Comparison of ENCODE assay signal across 8 cellular contexts in genomic region chr5:115842089-115842881, GRCh38. TPM values are rescaled to one million over a fixed set of nuclear protein-coding genes. Genes with fewer than 3 reads are reported as not detected.
DNase-seq lines count a peak whose midpoint lies in the region; ATAC-seq, FAIRE-seq and TF ChIP-seq lines count a peak whose summit lies in the region.

No MANE protein-coding gene starts in this region.

- no peak for FAIRE-seq in bronchial epithelial cell (lab: Jason Lieb, UNC)
- FAIRE-seq in kidney (lab: Jason Lieb, UNC) = no peak

- peaks cover 15 to 19% of the 10 kb centered on the region in 2 donors for H3K4me1 ChIP-seq in kidney (ENCODE audit: control insufficient read depth in 1 of 2, insufficient read depth in 1 of 2, low read depth in 1 of 2, low read length in 2 of 2)

- ATAC-seq in GM21447 (IDR thresholded peaks at IDR 0.05; ENCODE audit: unreplicated experiment) = peak; percentile 33

- H3K27ac ChIP-seq in HL-60 (replicated peaks) = peak overlapping the region; percentile 98
- H3K27ac ChIP-seq in kidney (ENCODE audit: low read depth in 2 of 2, low read length in 2 of 2) = peak overlapping the region; percentile 95 to 98

- TF ChIP-seq CTCF in HL-60 (IDR thresholded peaks at IDR 0.05; ENCODE audit: insufficient read depth, low read length) = no peak
- peak; percentile 13 for TF ChIP-seq CTCF in bronchial epithelial cell (IDR thresholded peaks at IDR 0.05; ENCODE audit: insufficient read depth, low read length, severe bottlenecking)
- peak; percentile 4 for TF ChIP-seq CTCF in kidney (IDR thresholded peaks at IDR 0.05; ENCODE audit: borderline replicate concordance, extremely low read depth, insufficient read depth)

- H3K4me3 ChIP-seq in HL-60 (replicated peaks; ENCODE audit: insufficient read depth, low read length) = peak overlapping the region; percentile 71
- H3K4me3 ChIP-seq in bronchial epithelial cell (ENCODE audit: low read depth, low read length) = peak overlapping the region; percentile 94
- H3K4me3 ChIP-seq in kidney (ENCODE audit: low read length in 2 of 2) = peak overlapping the region; percentile 71 to 96

- peak overlapping the region; percentile 44 to 92 for H3K9ac ChIP-seq in kidney (ENCODE audit: low read length in 2 of 2)

- H3K27me3 ChIP-seq in HL-60 (ENCODE audit: insufficient read depth, poor library complexity, severe bottlenecking) (no peaks in the 10 kb centered on the region), bronchial epithelial cell (ENCODE audit: control insufficient read depth, insufficient read depth, low read length) (no peaks in the 10 kb centered on the region)

- intact Hi-C loops in kidney (cut with DNase I) = no loop called here

- no peaks in the 10 kb centered on the region for H3K9me3 ChIP-seq in kidney (ENCODE audit: control insufficient read depth in 1 of 2, low read length in 2 of 2)

- DNase-seq in NCI-H1105 treated with DMSO at 0.1 percent for 48 hours (lab: John Stamatoyannopoulos, UW) (peak; percentile 50), NCI-H1105 (lab: John Stamatoyannopoulos, UW) (no peak), HL-60 (ENCODE audit: low read depth in 1 of 2, low spot score in 1 of 2) (peak in 1 of 2 experiments; percentile 13), RPMI8226 (peak; percentile 78), bronchial epithelial cell (ENCODE audit: low read depth) (no peak), kidney (peak; percentile 93)
- DNase-seq in stimulated activated CD8-positive, alpha-beta memory T cell treated with anti-CD3 and anti-CD28 coated beads, Interleukin-4, amount 100 ng/mL, for 48 hours = peak; percentile 34

- H3K36me3 ChIP-seq in bronchial epithelial cell (ENCODE audit: control insufficient read depth, insufficient read depth, low read length) = no peaks in the 10 kb centered on the region
- peaks cover under 1 to 2% of the 10 kb centered on the region in 2 donors for H3K36me3 ChIP-seq in kidney (ENCODE audit: control insufficient read depth in 1 of 2, insufficient read depth in 2 of 2, low read length in 2 of 2)

RNA-seq across cellular contexts. Expression of gene AP3S1, which starts 0.6 kb away (rescaled TPM):
- total RNA-seq in bronchial epithelial cell (104 and 117 TPM in 2 replicates), kidney (54.1 TPM)
- 50.2 TPM for polyA plus RNA-seq in kidney (ENCODE audit: insufficient read depth, low read depth, low replicate concordance)

RNA-seq across cellular contexts. Expression of gene ATG12, which starts 0.9 kb away (rescaled TPM):
- total RNA-seq in bronchial epithelial cell = 28.8 and 45.5 TPM in 2 replicates
- total RNA-seq in kidney = 30.1 TPM
- 26.3 TPM for polyA plus RNA-seq in kidney (ENCODE audit: insufficient read depth, low read depth, low replicate concordance)

RNA-seq across cellular contexts. Expression of gene CDO1, which starts 25.8 kb away (rescaled TPM):
- total RNA-seq in bronchial epithelial cell = not detected in 2 replicates
- 3.0 TPM for total RNA-seq in kidney
- 1.7 TPM for polyA plus RNA-seq in kidney (ENCODE audit: insufficient read depth, low read depth, low replicate concordance)

Comparison
In these comparisons a context has a peak if more than half of its experiments do, and no peak if none do; other contexts are left out.
1. DNase-seq: peak in NCI-H1105 treated with DMSO at 0.1 percent for 48 hours (single experiment), RPMI8226 (single experiment), kidney (single experiment) and stimulated activated CD8-positive, alpha-beta memory T cell treated with anti-CD3 and anti-CD28 coated beads, Interleukin-4, amount 100 ng/mL, for 48 hours (single experiment); none in NCI-H1105 (single experiment) and bronchial epithelial cell (single experiment).
2. Peak in every context shown above with its lines, with median percentiles within 50 percentile points of each other: H3K4me3 ChIP-seq.